In the genomic region with DNA sequence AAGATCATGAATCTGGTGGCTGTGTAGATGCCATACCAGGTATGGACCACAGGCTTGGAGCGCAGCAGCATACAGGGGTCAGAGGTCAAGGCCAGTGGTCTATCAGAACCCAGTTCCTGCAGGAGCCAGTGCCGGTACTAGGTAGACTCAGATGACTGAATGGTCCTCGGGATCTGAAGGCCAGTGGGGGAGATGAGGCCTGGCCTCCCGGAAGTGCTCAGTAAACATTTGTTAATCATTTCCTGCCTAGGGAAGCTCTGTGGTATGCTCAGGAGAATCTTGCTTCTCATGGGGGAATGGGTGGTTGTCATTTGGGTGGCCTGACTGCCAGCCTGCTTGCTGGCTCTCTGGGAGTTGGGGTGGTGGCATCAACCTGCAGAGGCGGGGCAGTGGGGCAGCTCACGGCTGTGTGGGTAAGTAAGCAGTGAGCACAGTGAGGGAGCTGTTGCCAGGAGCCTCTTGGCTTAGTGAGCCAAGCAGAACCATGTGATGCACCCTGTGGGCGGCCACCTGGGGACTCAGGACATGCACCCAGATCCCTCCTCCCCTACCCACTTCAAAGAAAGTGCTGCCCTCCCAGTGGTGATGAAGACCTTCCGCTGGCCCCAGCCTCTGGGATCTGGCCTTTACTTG, we compare ENCODE assay signal across 1 cellular context.
TF ChIP-seq lines count a peak whose summit lies in the region.

No MANE protein-coding gene starts in this region.

TF ChIP-seq in HepG2, 621 proteins besides CTCF, POLR2A, EP300 and RAD21 (continued from another document):
- TF ChIP-seq NFE2L1 (CRISPR knock-in tag; IDR thresholded peaks at IDR 0.05; ENCODE audit: borderline replicate concordance) = no peak
- TF ChIP-seq ZNF484 (CRISPR knock-in tag; IDR thresholded peaks at IDR 0.05; ENCODE audit: borderline replicate concordance, low read depth) = no peak
- TF ChIP-seq PRPF4 (IDR thresholded peaks at IDR 0.05; ENCODE audit: low read depth, low read length, poor library complexity, severe bottlenecking) = no peak
- TF ChIP-seq GATA4 (IDR thresholded peaks at IDR 0.05; ENCODE audit: borderline replicate concordance, low read depth) = no peak
- TF ChIP-seq, protein P1, sequence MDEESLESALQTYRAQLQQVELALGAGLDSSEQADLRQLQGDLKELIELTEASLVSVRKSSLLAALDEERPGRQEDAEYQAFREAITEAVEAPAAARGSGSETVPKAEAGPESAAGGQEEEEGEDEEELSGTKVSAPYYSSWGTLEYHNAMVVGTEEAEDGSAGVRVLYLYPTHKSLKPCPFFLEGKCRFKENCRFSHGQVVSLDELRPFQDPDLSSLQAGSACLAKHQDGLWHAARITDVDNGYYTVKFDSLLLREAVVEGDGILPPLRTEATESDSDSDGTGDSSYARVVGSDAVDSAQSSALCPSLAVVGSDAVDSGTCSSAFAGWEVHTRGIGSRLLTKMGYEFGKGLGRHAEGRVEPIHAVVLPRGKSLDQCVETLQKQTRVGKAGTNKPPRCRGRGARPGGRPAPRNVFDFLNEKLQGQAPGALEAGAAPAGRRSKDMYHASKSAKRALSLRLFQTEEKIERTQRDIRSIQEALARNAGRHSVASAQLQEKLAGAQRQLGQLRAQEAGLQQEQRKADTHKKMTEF (CRISPR knock-in tag; IDR thresholded peaks at IDR 0.05) = peak; percentile 42; the same call in 1 of the 2 replicates
- TF ChIP-seq PAX8 (CRISPR knock-in tag; IDR thresholded peaks at IDR 0.05; ENCODE audit: borderline replicate concordance) = no peak
- no peak for TF ChIP-seq CHD2 (IDR thresholded peaks at IDR 0.05; ENCODE audit: low read depth, low read length)
- TF ChIP-seq, protein P2, sequence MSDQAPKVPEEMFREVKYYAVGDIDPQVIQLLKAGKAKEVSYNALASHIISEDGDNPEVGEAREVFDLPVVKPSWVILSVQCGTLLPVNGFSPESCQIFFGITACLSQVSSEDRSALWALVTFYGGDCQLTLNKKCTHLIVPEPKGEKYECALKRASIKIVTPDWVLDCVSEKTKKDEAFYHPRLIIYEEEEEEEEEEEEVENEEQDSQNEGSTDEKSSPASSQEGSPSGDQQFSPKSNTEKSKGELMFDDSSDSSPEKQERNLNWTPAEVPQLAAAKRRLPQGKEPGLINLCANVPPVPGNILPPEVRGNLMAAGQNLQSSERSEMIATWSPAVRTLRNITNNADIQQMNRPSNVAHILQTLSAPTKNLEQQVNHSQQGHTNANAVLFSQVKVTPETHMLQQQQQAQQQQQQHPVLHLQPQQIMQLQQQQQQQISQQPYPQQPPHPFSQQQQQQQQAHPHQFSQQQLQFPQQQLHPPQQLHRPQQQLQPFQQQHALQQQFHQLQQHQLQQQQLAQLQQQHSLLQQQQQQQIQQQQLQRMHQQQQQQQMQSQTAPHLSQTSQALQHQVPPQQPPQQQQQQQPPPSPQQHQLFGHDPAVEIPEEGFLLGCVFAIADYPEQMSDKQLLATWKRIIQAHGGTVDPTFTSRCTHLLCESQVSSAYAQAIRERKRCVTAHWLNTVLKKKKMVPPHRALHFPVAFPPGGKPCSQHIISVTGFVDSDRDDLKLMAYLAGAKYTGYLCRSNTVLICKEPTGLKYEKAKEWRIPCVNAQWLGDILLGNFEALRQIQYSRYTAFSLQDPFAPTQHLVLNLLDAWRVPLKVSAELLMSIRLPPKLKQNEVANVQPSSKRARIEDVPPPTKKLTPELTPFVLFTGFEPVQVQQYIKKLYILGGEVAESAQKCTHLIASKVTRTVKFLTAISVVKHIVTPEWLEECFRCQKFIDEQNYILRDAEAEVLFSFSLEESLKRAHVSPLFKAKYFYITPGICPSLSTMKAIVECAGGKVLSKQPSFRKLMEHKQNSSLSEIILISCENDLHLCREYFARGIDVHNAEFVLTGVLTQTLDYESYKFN (CRISPR knock-in tag; conservative IDR thresholded peaks at IDR 0.05) = peak; percentile 70
- TF ChIP-seq FIP1L1 (IDR thresholded peaks at IDR 0.05; ENCODE audit: borderline replicate concordance, insufficient read depth, low read depth, low read length) = no peak
- TF ChIP-seq, protein P3, sequence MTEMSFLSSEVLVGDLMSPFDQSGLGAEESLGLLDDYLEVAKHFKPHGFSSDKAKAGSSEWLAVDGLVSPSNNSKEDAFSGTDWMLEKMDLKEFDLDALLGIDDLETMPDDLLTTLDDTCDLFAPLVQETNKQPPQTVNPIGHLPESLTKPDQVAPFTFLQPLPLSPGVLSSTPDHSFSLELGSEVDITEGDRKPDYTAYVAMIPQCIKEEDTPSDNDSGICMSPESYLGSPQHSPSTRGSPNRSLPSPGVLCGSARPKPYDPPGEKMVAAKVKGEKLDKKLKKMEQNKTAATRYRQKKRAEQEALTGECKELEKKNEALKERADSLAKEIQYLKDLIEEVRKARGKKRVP (CRISPR knock-in tag; IDR thresholded peaks at IDR 0.05) = no peak
- no peak for TF ChIP-seq MAFK (conservative IDR thresholded peaks at IDR 0.05 in 1 of 2, IDR thresholded peaks at IDR 0.05 in 1 of 2; ENCODE audit: low read length in 2 of 2)
- TF ChIP-seq SRSF9 (IDR thresholded peaks at IDR 0.05; ENCODE audit: borderline replicate concordance, insufficient read depth, low read depth, low read length, poor library complexity, severe bottlenecking) = no peak
- no peak for TF ChIP-seq PHF20 (CRISPR knock-in tag; IDR thresholded peaks at IDR 0.05)
- TF ChIP-seq RAD51 (IDR thresholded peaks at IDR 0.05; ENCODE audit: borderline replicate concordance) = no peak
- TF ChIP-seq JUND (CRISPR knock-in tag; IDR thresholded peaks at IDR 0.05) = no peak
- TF ChIP-seq EED (CRISPR knock-in tag; IDR thresholded peaks at IDR 0.05) = 0 out of 2 replicates have a peak, but pooled peaks have one; percentile 51
- TF ChIP-seq, protein P4, sequence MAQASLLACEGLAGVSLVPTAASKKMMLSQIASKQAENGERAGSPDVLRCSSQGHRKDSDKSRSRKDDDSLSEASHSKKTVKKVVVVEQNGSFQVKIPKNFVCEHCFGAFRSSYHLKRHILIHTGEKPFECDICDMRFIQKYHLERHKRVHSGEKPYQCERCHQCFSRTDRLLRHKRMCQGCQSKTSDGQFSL (CRISPR knock-in tag; IDR thresholded peaks at IDR 0.05) = 0 out of 2 replicates have a peak, but pooled peaks have one; percentile 23
- no peak for TF ChIP-seq DR1 (CRISPR knock-in tag; IDR thresholded peaks at IDR 0.05)
- no peak for TF ChIP-seq ZNF441 (CRISPR knock-in tag; IDR thresholded peaks at IDR 0.05; ENCODE audit: borderline replicate concordance)
- no peak for TF ChIP-seq TOPORS (CRISPR knock-in tag; IDR thresholded peaks at IDR 0.05)
- TF ChIP-seq RFX3 (CRISPR knock-in tag; IDR thresholded peaks at IDR 0.05) = no peak; the same call in 1 of the 2 replicates
- TF ChIP-seq STAG1 (CRISPR knock-in tag; IDR thresholded peaks at IDR 0.05) = no peak
- TF ChIP-seq ZSCAN21 (CRISPR knock-in tag; IDR thresholded peaks at IDR 0.05; ENCODE audit: borderline replicate concordance) = peak; percentile 71; the same call in 1 of the 2 replicates
- no peak for TF ChIP-seq ZIK1 (CRISPR knock-in tag; IDR thresholded peaks at IDR 0.05; ENCODE audit: borderline replicate concordance, low read depth)
- no peak for TF ChIP-seq FOXK1 (CRISPR knock-in tag; IDR thresholded peaks at IDR 0.05; ENCODE audit: borderline replicate concordance, low read depth)
- 0 out of 2 replicates have a peak, but pooled peaks have one; percentile 55 for TF ChIP-seq MIXL1 (CRISPR knock-in tag; IDR thresholded peaks at IDR 0.05)
- TF ChIP-seq, protein P5, sequence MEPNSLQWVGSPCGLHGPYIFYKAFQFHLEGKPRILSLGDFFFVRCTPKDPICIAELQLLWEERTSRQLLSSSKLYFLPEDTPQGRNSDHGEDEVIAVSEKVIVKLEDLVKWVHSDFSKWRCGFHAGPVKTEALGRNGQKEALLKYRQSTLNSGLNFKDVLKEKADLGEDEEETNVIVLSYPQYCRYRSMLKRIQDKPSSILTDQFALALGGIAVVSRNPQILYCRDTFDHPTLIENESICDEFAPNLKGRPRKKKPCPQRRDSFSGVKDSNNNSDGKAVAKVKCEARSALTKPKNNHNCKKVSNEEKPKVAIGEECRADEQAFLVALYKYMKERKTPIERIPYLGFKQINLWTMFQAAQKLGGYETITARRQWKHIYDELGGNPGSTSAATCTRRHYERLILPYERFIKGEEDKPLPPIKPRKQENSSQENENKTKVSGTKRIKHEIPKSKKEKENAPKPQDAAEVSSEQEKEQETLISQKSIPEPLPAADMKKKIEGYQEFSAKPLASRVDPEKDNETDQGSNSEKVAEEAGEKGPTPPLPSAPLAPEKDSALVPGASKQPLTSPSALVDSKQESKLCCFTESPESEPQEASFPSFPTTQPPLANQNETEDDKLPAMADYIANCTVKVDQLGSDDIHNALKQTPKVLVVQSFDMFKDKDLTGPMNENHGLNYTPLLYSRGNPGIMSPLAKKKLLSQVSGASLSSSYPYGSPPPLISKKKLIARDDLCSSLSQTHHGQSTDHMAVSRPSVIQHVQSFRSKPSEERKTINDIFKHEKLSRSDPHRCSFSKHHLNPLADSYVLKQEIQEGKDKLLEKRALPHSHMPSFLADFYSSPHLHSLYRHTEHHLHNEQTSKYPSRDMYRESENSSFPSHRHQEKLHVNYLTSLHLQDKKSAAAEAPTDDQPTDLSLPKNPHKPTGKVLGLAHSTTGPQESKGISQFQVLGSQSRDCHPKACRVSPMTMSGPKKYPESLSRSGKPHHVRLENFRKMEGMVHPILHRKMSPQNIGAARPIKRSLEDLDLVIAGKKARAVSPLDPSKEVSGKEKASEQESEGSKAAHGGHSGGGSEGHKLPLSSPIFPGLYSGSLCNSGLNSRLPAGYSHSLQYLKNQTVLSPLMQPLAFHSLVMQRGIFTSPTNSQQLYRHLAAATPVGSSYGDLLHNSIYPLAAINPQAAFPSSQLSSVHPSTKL (CRISPR knock-in tag; IDR thresholded peaks at IDR 0.05) = peak; percentile 45; the same call in 1 of the 2 replicates
- TF ChIP-seq REPIN1 (CRISPR knock-in tag; IDR thresholded peaks at IDR 0.05; ENCODE audit: borderline replicate concordance, low read depth) = no peak
- TF ChIP-seq JUN (CRISPR knock-in tag; IDR thresholded peaks at IDR 0.05) = no peak
- no peak for TF ChIP-seq PCBP1 (IDR thresholded peaks at IDR 0.05; ENCODE audit: borderline replicate concordance, low read depth, low read length)
- peak; percentile 64 for TF ChIP-seq HNF4A (CRISPR knock-in tag; IDR thresholded peaks at IDR 0.05)
- no peak for TF ChIP-seq ZFP41 (CRISPR knock-in tag; IDR thresholded peaks at IDR 0.05; ENCODE audit: borderline replicate concordance)
- no peak for TF ChIP-seq ZNF556 (CRISPR knock-in tag; IDR thresholded peaks at IDR 0.05; ENCODE audit: borderline replicate concordance)
- no peak for TF ChIP-seq SIN3B (IDR thresholded peaks at IDR 0.05; ENCODE audit: low read length)
- no peak for TF ChIP-seq TOE1 (CRISPR knock-in tag; IDR thresholded peaks at IDR 0.05)
- TF ChIP-seq MXI1 (IDR thresholded peaks at IDR 0.05; ENCODE audit: borderline replicate concordance, low read depth, low read length) = 0 out of 3 replicates have a peak, but pooled peaks have one; percentile 27
- TF ChIP-seq DMAP1 (CRISPR knock-in tag; IDR thresholded peaks at IDR 0.05) = no peak
- TF ChIP-seq ZNF354B (CRISPR knock-in tag; IDR thresholded peaks at IDR 0.05) = no peak
- no peak for TF ChIP-seq ZNF607 (CRISPR knock-in tag; IDR thresholded peaks at IDR 0.05; ENCODE audit: borderline replicate concordance)
- TF ChIP-seq HDAC2 (CRISPR knock-in tag; IDR thresholded peaks at IDR 0.05) = peak; percentile 64
